8 cellular contexts compared by ENCODE assay signal in genomic region chr1:204446413-204447111, GRCh38. TPM values are rescaled to one million over a fixed set of nuclear protein-coding genes. Genes with fewer than 3 reads are reported as not detected.
DNase-seq lines count a peak whose midpoint lies in the region; TF ChIP-seq lines count a peak whose summit lies in the region.

No MANE protein-coding gene starts in this region.

- no peak overlapping the region for H3K56ac ChIP-seq in mesendoderm (ENCODE audit: low read length)

- H3K79me2 ChIP-seq in mesendoderm (ENCODE audit: control insufficient read depth, insufficient read depth, low read length), result no peaks in the 10 kb centered on the region

- peaks cover 3% of the 10 kb centered on the region for H3K36me3 ChIP-seq in mesendoderm (ENCODE audit: control insufficient read depth, insufficient read depth, low read length)

- no peak overlapping the region for H2BK15ac ChIP-seq in mesendoderm (replicated peaks; ENCODE audit: low read depth)

- H4K5ac ChIP-seq in mesendoderm (ENCODE audit: low read length), result no peak overlapping the region

- in situ Hi-C loops in GM13977 (cut with MboI; ENCODE audit: low pct_unique_long_range_greater_than_20kb, low sequenced_read_pairs, unreplicated experiment), result loop anchor here (5.0 kb wide), 1 partner anchor 56 kb away; no protein-coding TSS in a partner anchor

- TF ChIP-seq CTCF in GM13977 (IDR thresholded peaks at IDR 0.05; ENCODE audit: extremely low read depth, insufficient read depth, missing control alignments) (peak; percentile 95), HL-60 (IDR thresholded peaks at IDR 0.05; ENCODE audit: insufficient read depth, low read length) (peak; percentile 87)

- no peaks in the 10 kb centered on the region for H3K27me3 ChIP-seq in HL-60 (ENCODE audit: insufficient read depth, poor library complexity, severe bottlenecking)
- no peaks in the 10 kb centered on the region for H3K27me3 ChIP-seq in mesendoderm (ENCODE audit: insufficient read depth, low read length, poor library complexity)

- no peak overlapping the region for H3K4ac ChIP-seq in mesendoderm (ENCODE audit: low read depth, low read length)

- H2BK120ac ChIP-seq in mesendoderm (ENCODE audit: low read depth, low read length), result no peak overlapping the region

- no peak overlapping the region for H3K18ac ChIP-seq in mesendoderm (ENCODE audit: low read length)

- H3K4me3 ChIP-seq in HL-60 (replicated peaks; ENCODE audit: insufficient read depth, low read length) (no peak overlapping the region), mesendoderm (ENCODE audit: low read length) (no peak overlapping the region)

- no peak overlapping the region for H2AK5ac ChIP-seq in mesendoderm (ENCODE audit: low read length)

- no peak overlapping the region for H3K23ac ChIP-seq in mesendoderm (ENCODE audit: low read length)

- H3K4me1 ChIP-seq in mesendoderm (ENCODE audit: control insufficient read depth, low read depth, low read length), result peaks cover 13% of the 10 kb centered on the region

- no peak overlapping the region for H4K8ac ChIP-seq in mesendoderm (ENCODE audit: low read depth, low read length)

- H2BK5ac ChIP-seq in mesendoderm (ENCODE audit: low read length), result no peak overlapping the region

- H3K79me1 ChIP-seq in mesendoderm (ENCODE audit: low read length), result no peaks in the 10 kb centered on the region

- H3K4me2 ChIP-seq in mesendoderm (ENCODE audit: low read length), result no peak overlapping the region

- no CpG with 5 or more reads among the region's 11 CpGs for WGBS in mesendoderm (ENCODE audit: extremely low coverage, insufficient coverage, low lambda C conversion rate)

- H3K9ac ChIP-seq in mesendoderm (ENCODE audit: low read length), result no peak overlapping the region

- DNase-seq in GM13977 (ENCODE audit: low spot score), result peak; percentile 85
- DNase-seq in HL-60 (ENCODE audit: low read depth in 1 of 2, low spot score in 1 of 2), result peak in 1 of 2 experiments; percentile 68
- peak; percentile 100 for DNase-seq in NCI-H82 (lab: John Stamatoyannopoulos, UW)
- DNase-seq in activated CD8-positive, alpha-beta memory T cell treated with anti-CD3 and anti-CD28 coated beads for 24 hours, result peak; percentile 87
- peak; percentile 60 for DNase-seq in effector CD8-positive, alpha-beta T cell (lab: John Stamatoyannopoulos, UW)
- DNase-seq in mesendoderm, result peak; percentile 90
- DNase-seq in stimulated activated CD8-positive, alpha-beta memory T cell treated with anti-CD3 and anti-CD28 coated beads, Interleukin-2, amount 100 ng/mL, for 48 hours (ENCODE audit: low read depth in 2 of 2), result peak; percentile 48 to 56
- DNase-seq in H4 (ENCODE audit: low spot score), result no peak

- H3K27ac ChIP-seq in HL-60 (replicated peaks), result no peak overlapping the region
- no peak overlapping the region for H3K27ac ChIP-seq in mesendoderm (ENCODE audit: low read depth, low read length)

RNA-seq across cellular contexts. Expression of gene PPP1R15B, which starts 34.9 kb away (rescaled TPM):
- polyA plus RNA-seq in mesendoderm (2013, experiment 1 of 2), result 26.9 TPM
- 25.4 TPM for polyA plus RNA-seq in mesendoderm (2013, experiment 2 of 2)
- 17.9 and 19.2 TPM in 2 replicates for total RNA-seq in H4 (2014; rRNA removed; shearing (Covaris generic))

RNA-seq across cellular contexts. Expression of gene PIK3C2B, which starts 48.0 kb away (rescaled TPM):
- polyA plus RNA-seq in mesendoderm (2013, experiment 1 of 2), result 6.1 TPM
- polyA plus RNA-seq in mesendoderm (2013, experiment 2 of 2), result 6.1 TPM
- 2.4 and 3.4 TPM in 2 replicates for total RNA-seq in H4 (2014; rRNA removed; shearing (Covaris generic))
